Comparison of ENCODE assay signal across 8 cellular contexts in the genomic region with DNA sequence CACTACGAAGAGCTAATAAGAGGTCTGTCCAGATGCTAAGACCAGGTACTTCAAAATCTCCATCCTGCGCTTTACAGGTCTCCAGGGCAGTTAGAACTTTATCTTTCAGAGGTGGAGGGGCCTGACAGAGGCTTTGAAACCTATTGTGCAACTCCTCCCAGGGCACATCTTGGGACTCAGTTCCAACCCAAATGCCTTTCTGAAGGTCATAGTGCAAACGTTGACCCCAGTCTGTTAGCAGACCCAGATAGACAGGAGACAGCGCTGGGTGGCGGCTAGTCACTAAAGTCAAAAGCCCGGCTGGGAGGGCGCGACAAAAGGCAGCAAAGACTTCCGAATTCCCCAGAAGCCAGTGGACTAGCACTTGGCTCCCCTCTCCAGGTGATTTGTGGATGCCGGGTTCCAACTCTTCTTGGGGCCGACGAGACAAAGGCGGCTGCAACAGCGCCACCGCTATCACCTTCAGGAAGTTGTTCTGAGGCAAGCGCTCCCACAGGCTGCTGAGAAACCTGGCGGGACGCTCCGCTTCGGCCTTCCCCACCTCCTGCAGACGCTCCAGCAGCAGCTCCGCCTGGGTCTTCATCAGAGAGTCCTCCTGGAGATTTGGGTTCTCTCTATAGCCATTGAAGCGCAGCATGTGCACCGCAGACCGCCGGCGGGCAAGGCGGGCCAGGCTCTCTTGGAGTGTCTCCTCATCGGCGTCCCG. TPM values are rescaled to one million over a fixed set of nuclear protein-coding genes. Genes with fewer than 3 reads are reported as not detected.
A peak's percentile ranks its signal among the peaks of the same experiment; 100 is the strongest.
DNase-seq lines count a peak whose midpoint lies in the region; ATAC-seq lines count a peak whose summit lies in the region.

No MANE protein-coding gene starts in this region.

- peaks cover 21% of the 10 kb centered on the region for H3K4me1 ChIP-seq in CD4-positive, CD25-positive, alpha-beta regulatory T cell (ENCODE audit: control insufficient read depth, insufficient read depth, low read length, poor library complexity, severe bottlenecking)

- H3K36me3 ChIP-seq in CD4-positive, CD25-positive, alpha-beta regulatory T cell (ENCODE audit: control insufficient read depth, insufficient read depth, low read length), result peaks cover 3% of the 10 kb centered on the region

- H3K9me3 Mint-ChIP-seq in CD4-positive, CD25-positive, alpha-beta regulatory T cell, result peaks cover 0 to 3% (median 0%) of the 10 kb centered on the region in 7 donors
- peaks cover 0 to 3% of the 10 kb centered on the region in 2 donors for H3K9me3 Mint-ChIP-seq in stimulated activated naive B cell treated with anti-CD40 and anti-IgM and Interleukin-4, amounts not matched to agents 10 μg/mL and 1 μg/mL and 100 μg/mL, for 72 hours

- peak overlapping the region; percentile 95 to 99 (median 99) for H3K27ac Mint-ChIP-seq in CD4-positive, CD25-positive, alpha-beta regulatory T cell
- peak overlapping the region; percentile 100 for H3K27ac Mint-ChIP-seq in stimulated activated naive B cell treated with anti-CD40 and anti-IgM and Interleukin-4, amounts not matched to agents 10 μg/mL and 1 μg/mL and 100 μg/mL, for 72 hours

- peaks cover 6% of the 10 kb centered on the region for H3K36me3 Mint-ChIP-seq in CD4-positive, CD25-positive, alpha-beta regulatory T cell
- peaks cover 17 to 21% of the 10 kb centered on the region in 2 donors for H3K36me3 Mint-ChIP-seq in stimulated activated naive B cell treated with anti-CD40 and anti-IgM and Interleukin-4, amounts not matched to agents 10 μg/mL and 1 μg/mL and 100 μg/mL, for 72 hours

- H3K27ac ChIP-seq in CD4-positive, CD25-positive, alpha-beta regulatory T cell (ENCODE audit: insufficient read depth, low read length, poor library complexity, severe bottlenecking), result peak overlapping the region; percentile 94
- peak overlapping the region; percentile 87 for H3K27ac ChIP-seq in epithelial cell of prostate

- no peaks in the 10 kb centered on the region for H3K27me3 Mint-ChIP-seq in CD4-positive, CD25-positive, alpha-beta regulatory T cell
- no peaks in the 10 kb centered on the region for H3K27me3 Mint-ChIP-seq in stimulated activated naive B cell treated with anti-CD40 and anti-IgM and Interleukin-4, amounts not matched to agents 10 μg/mL and 1 μg/mL and 100 μg/mL, for 72 hours

- peak overlapping the region; percentile 87 to 99 (median 98) for H3K4me3 Mint-ChIP-seq in CD4-positive, CD25-positive, alpha-beta regulatory T cell
- peak overlapping the region; percentile 100 for H3K4me3 Mint-ChIP-seq in stimulated activated naive B cell treated with anti-CD40 and anti-IgM and Interleukin-4, amounts not matched to agents 10 μg/mL and 1 μg/mL and 100 μg/mL, for 72 hours

- H3K27me3 ChIP-seq in CD4-positive, CD25-positive, alpha-beta regulatory T cell (ENCODE audit: control insufficient read depth, insufficient read depth, low read length), result no peaks in the 10 kb centered on the region

- peak; percentile 50 to 80 (median 68) for DNase-seq in CD4-positive, CD25-positive, alpha-beta regulatory T cell
- DNase-seq in NCI-H510A treated with DMSO at 0.1 percent for 48 hours (lab: John Stamatoyannopoulos, UW) (peak; percentile 72), epithelial cell of prostate (ENCODE audit: low read depth, low spot score) (peak; percentile 12), mucosa of gallbladder (ENCODE audit: low spot score) (peak; percentile 64)
- DNase-seq in activated CD8-positive, alpha-beta memory T cell treated with anti-CD3 and anti-CD28 coated beads for 48 hours (ENCODE audit: low read depth in 2 of 3, low spot score in 2 of 3), result peak in 2 of 3 experiments; percentile 20 to 41
- no peak for DNase-seq in stimulated activated naive B cell treated with anti-CD40 and anti-IgM and Interleukin-4, amounts not matched to agents 10 μg/mL and 1 μg/mL and 100 μg/mL, for 72 hours

- H3K4me1 Mint-ChIP-seq in CD4-positive, CD25-positive, alpha-beta regulatory T cell, result peaks cover 38 to 54% (median 46%) of the 10 kb centered on the region in 4 donors
- H3K4me1 Mint-ChIP-seq in stimulated activated naive B cell treated with anti-CD40 and anti-IgM and Interleukin-4, amounts not matched to agents 10 μg/mL and 1 μg/mL and 100 μg/mL, for 72 hours, result peaks cover 7 to 30% of the 10 kb centered on the region in 2 donors

- H3K9me3 ChIP-seq in CD4-positive, CD25-positive, alpha-beta regulatory T cell (ENCODE audit: control insufficient read depth in 2 of 2, low read length in 2 of 2), result no peaks in the 10 kb centered on the region

- peak overlapping the region; percentile 99 for H3K4me3 ChIP-seq in CD4-positive, CD25-positive, alpha-beta regulatory T cell (ENCODE audit: low read depth, low read length)

- ATAC-seq in CD4-positive, CD25-positive, alpha-beta regulatory T cell (ENCODE audit: low read depth in 2 of 2), result peak; percentile 39 to 40
- peak; percentile 56 for ATAC-seq in GM19324 (IDR thresholded peaks at IDR 0.05; ENCODE audit: low FRiP score, unreplicated experiment)
- ATAC-seq in HG03460 (IDR thresholded peaks at IDR 0.05; ENCODE audit: unreplicated experiment), result peak; percentile 58
- peak; percentile 56 to 65 for ATAC-seq in stimulated activated naive B cell treated with anti-CD40 and anti-IgM and Interleukin-4, amounts not matched to agents 10 μg/mL and 1 μg/mL and 100 μg/mL, for 72 hours (replicated peaks)

RNA-seq across cellular contexts. Expression of a gene that starts 0.7 kb away (rescaled TPM):
- 5.6 TPM for total RNA-seq in CD4-positive, CD25-positive, alpha-beta regulatory T cell
- 10 to 100 TPM; 14.8 to 21.7 (median 17.8) TPM for polyA plus RNA-seq in CD4-positive, CD25-positive, alpha-beta regulatory T cell
- total RNA-seq in mucosa of gallbladder, result 17.0 TPM

RNA-seq across cellular contexts. Expression of a gene that starts 41.5 kb away (rescaled TPM):
- total RNA-seq in CD4-positive, CD25-positive, alpha-beta regulatory T cell, result 1.0 TPM
- 1 to 10 TPM; 3.2 to 4.7 (median 3.9) TPM for polyA plus RNA-seq in CD4-positive, CD25-positive, alpha-beta regulatory T cell
- 3.3 TPM for total RNA-seq in mucosa of gallbladder
